In the genomic region with DNA sequence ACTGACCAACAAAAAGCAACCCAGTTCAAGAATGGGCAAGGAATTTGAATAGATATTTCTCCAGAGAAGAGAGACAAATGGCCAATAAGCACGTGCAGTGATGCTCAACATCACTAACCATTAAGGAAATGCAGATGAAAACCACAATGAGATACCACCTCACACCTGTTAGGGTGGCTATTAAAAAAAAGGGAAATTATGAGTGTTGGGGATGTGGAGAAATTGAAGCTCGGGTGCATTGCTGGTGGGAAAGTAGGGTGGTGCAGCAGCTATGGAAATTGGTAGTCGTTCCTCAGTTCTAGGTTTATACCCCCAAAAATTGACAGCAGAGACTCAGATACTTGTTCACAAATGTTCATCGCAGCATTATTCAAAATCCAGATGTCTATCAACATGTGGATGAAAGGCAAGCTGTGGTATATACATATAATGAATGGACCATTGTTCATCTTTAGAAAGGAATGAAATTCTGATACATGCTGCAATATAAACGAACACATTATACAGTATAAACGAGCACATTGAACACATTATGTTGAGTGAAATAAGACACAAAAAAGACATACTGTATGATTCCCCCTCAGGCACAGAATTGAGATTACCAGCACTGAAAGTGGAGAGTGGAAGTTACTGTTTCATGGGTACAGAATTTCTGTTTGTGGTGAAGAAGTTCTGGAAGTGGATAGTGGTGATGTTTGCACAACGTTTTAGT, we compare ENCODE assay signal across 8 cellular contexts. TPM values are rescaled to one million over a fixed set of nuclear protein-coding genes. Genes with fewer than 3 reads are reported as not detected.
DNase-seq lines count a peak whose midpoint lies in the region; TF ChIP-seq lines count a peak whose summit lies in the region.

No MANE protein-coding gene starts in this region.

- no peak overlapping the region for H3K4ac ChIP-seq in mesenchymal stem cell (ENCODE audit: low read depth in 1 of 2, low read length in 2 of 2)

- no peak for DNase-seq in Calu3
- peak in 1 of 2 experiments; percentile 18 for DNase-seq in HL-60 (ENCODE audit: low read depth in 1 of 2, low spot score in 1 of 2)
- no peak for DNase-seq in astrocyte of the spinal cord (ENCODE audit: low read depth, low spot score)
- DNase-seq in mesenchymal stem cell: no peak
- no peak for DNase-seq in NCI-H2029 treated with DMSO at 0.1 percent for 48 hours (lab: John Stamatoyannopoulos, UW)
- DNase-seq in posterior vena cava (ENCODE audit: low spot score): no peak
- DNase-seq in middle frontal gyrus (ENCODE audit: extremely low spot score, low spot score): no peak
- DNase-seq in NCI-H2081 (lab: John Stamatoyannopoulos, UW): no peak

- no peak overlapping the region for H2BK5ac ChIP-seq in mesenchymal stem cell (ENCODE audit: low read depth, low read length, poor library complexity, severe bottlenecking)

- no peak overlapping the region for H2AK5ac ChIP-seq in mesenchymal stem cell (ENCODE audit: low read length, severe bottlenecking)

- peaks cover 2% of the 10 kb centered on the region for H3K79me1 ChIP-seq in mesenchymal stem cell (replicated peaks; ENCODE audit: low read length, poor library complexity, severe bottlenecking)

- TSS peak; percentile 78 for BruUV-seq in Calu3 (replicated peaks; lab: Mats Ljungman, UMichigan)

- H3K4me3 Mint-ChIP-seq in Calu3 (ENCODE audit: low read depth, unreplicated experiment): peak overlapping the region; percentile 71

- no peaks in the 10 kb centered on the region for H3K9me3 Mint-ChIP-seq in Calu3 (ENCODE audit: low read depth, unreplicated experiment)

- CTCF ChIA-PET in Calu3 (lab: Charles Lee): no interaction called here

- H3K27ac ChIP-seq in HL-60 (replicated peaks) (peak overlapping the region; percentile 79), mesenchymal stem cell (ENCODE audit: low read length, poor library complexity, severe bottlenecking) (peak overlapping the region; percentile 60)

- H2BK120ac ChIP-seq in mesenchymal stem cell (ENCODE audit: low read depth, low read length): no peak overlapping the region

- no peak overlapping the region for H3K14ac ChIP-seq in mesenchymal stem cell (ENCODE audit: low read length in 2 of 2)

- H3K27me3 ChIP-seq in HL-60 (ENCODE audit: insufficient read depth, poor library complexity, severe bottlenecking): no peaks in the 10 kb centered on the region
- no peaks in the 10 kb centered on the region for H3K27me3 ChIP-seq in mesenchymal stem cell (ENCODE audit: control insufficient read depth in 1 of 2, insufficient read depth in 1 of 2, low read length in 2 of 2)

- no peak overlapping the region for H3K18ac ChIP-seq in mesenchymal stem cell (ENCODE audit: low read depth in 1 of 2, low read length in 2 of 2)

- H3K27ac Mint-ChIP-seq in Calu3 (ENCODE audit: unreplicated experiment): peak overlapping the region; percentile 74

- WGBS in mesenchymal stem cell: 68% methylated on average over 2 of the region's 7 CpGs

- no peak overlapping the region for H4K91ac ChIP-seq in mesenchymal stem cell (ENCODE audit: low read length)

- peak overlapping the region; percentile 94 for H3K9ac ChIP-seq in mesenchymal stem cell (ENCODE audit: low read length)

- H3K36me3 ChIP-seq in mesenchymal stem cell (ENCODE audit: control insufficient read depth in 1 of 2, insufficient read depth in 2 of 2, low read depth in 1 of 2, low read length in 2 of 2): peaks cover 0 to 2% of the 10 kb centered on the region in 2 experiments

- H2AFZ ChIP-seq in mesenchymal stem cell (ENCODE audit: low read depth, low read length): no peak overlapping the region

- in situ Hi-C loops in astrocyte of the spinal cord (cut with HindIII; ENCODE audit: low sequenced_read_pairs): no loop called here

- H3K23ac ChIP-seq in mesenchymal stem cell (ENCODE audit: low read length in 2 of 2): no peak overlapping the region

- H4K8ac ChIP-seq in mesenchymal stem cell (ENCODE audit: low read length): no peak overlapping the region

- TF ChIP-seq CTCF in Calu3 (IDR thresholded peaks at IDR 0.05; ENCODE audit: unreplicated experiment) (no peak), HL-60 (IDR thresholded peaks at IDR 0.05; ENCODE audit: insufficient read depth, low read length) (no peak), astrocyte of the spinal cord (IDR thresholded peaks at IDR 0.05; ENCODE audit: low read depth, low read length) (no peak)

- intact Hi-C loops in Calu3 (cut with micrococcal nuclease; ENCODE audit: unreplicated experiment): no loop called here
- intact Hi-C loops in posterior vena cava (cut with DNase I): no loop called here

- peak overlapping the region; percentile 71 for H3K4me2 ChIP-seq in mesenchymal stem cell (ENCODE audit: low read length, poor library complexity, severe bottlenecking)

- no peak overlapping the region for H2BK15ac ChIP-seq in mesenchymal stem cell (ENCODE audit: low read depth, poor library complexity, severe bottlenecking)

- H2BK12ac ChIP-seq in mesenchymal stem cell (ENCODE audit: low read length in 2 of 2): no peak overlapping the region

- peak overlapping the region; percentile 69 for H3K4me3 ChIP-seq in HL-60 (replicated peaks; ENCODE audit: insufficient read depth, low read length)
- peak overlapping the region; percentile 50 for H3K4me3 ChIP-seq in astrocyte of the spinal cord (ENCODE audit: low read depth, low read length)
- peak overlapping the region in 1 of 2 experiments; percentile 91 for H3K4me3 ChIP-seq in mesenchymal stem cell (ENCODE audit: insufficient read depth in 1 of 2, low read depth in 1 of 2, low read length in 2 of 2)

- peaks cover 20% of the 10 kb centered on the region for H3K36me3 Mint-ChIP-seq in Calu3 (ENCODE audit: insufficient read depth, unreplicated experiment)

- H3K27me3 Mint-ChIP-seq in Calu3 (ENCODE audit: unreplicated experiment): no peaks in the 10 kb centered on the region

- H3K9me3 ChIP-seq in mesenchymal stem cell (ENCODE audit: control insufficient read depth, low read length): no peaks in the 10 kb centered on the region

- H3K4me1 ChIP-seq in mesenchymal stem cell (ENCODE audit: control insufficient read depth, insufficient read depth, low read depth, low read length): peaks cover 16% of the 10 kb centered on the region

- H3K4me1 Mint-ChIP-seq in Calu3 (ENCODE audit: low read depth, unreplicated experiment): peaks cover 10% of the 10 kb centered on the region

RNA-seq across cellular contexts. Expression of a gene that starts 0.9 kb away (rescaled TPM):
- total RNA-seq in Calu3 (2022) (8.3 and 10.3 TPM in 2 replicates), posterior vena cava (10 to 100 TPM; 16.3 to 16.4 TPM)
- polyA plus RNA-seq in mesenchymal stem cell (2013, experiment 1 of 2): 26.3 TPM
- 26.1 TPM for polyA plus RNA-seq in mesenchymal stem cell (2013, experiment 2 of 2)

RNA-seq across cellular contexts. Expression of a gene that starts 33.8 kb away (rescaled TPM):
- total RNA-seq in Calu3 (2022) (12.1 and 12.2 TPM in 2 replicates), posterior vena cava (10 to 100 TPM; 35.2 to 36.7 TPM)
- polyA plus RNA-seq in mesenchymal stem cell (2013, experiment 1 of 2): 66.0 TPM
- polyA plus RNA-seq in mesenchymal stem cell (2013, experiment 2 of 2): 65.6 TPM
